ENCODE assay signal across 23 cellular contexts in genomic region chr21:28699591-28700259, GRCh38.
A peak's percentile ranks its signal among the peaks of the same experiment; 100 is the strongest.
DNase-seq lines count a peak whose midpoint lies in the region; ATAC-seq and TF ChIP-seq lines count a peak whose summit lies in the region.
"Had no signal": no experiment of that assay in that cellular context is flagged by ENCODE, and none has a peak within 500 bp of the region (broad histone marks: within the 10 kb centered on the region; RNA-seq: fewer than 3 reads in every experiment).

No MANE protein-coding gene starts in this region.

- no peaks in the 10 kb centered on the region for H3K27me3 ChIP-seq in GM23338 (ENCODE audit: insufficient read depth)
- H3K27me3 ChIP-seq in parathyroid adenoma (ENCODE audit: control insufficient read depth, insufficient read depth, low read length), result no peaks in the 10 kb centered on the region

- H4K20me1 ChIP-seq in GM23338 (replicated peaks; ENCODE audit: insufficient read depth), result no peaks in the 10 kb centered on the region

- no peaks in the 10 kb centered on the region for H3K4me1 ChIP-seq in GM23338 (ENCODE audit: insufficient read depth)
- H3K4me1 ChIP-seq in parathyroid adenoma, result no peaks in the 10 kb centered on the region

- H3K36me3 ChIP-seq in GM23338 (ENCODE audit: insufficient read depth) (no peaks in the 10 kb centered on the region), parathyroid adenoma (ENCODE audit: control insufficient read depth, insufficient read depth, low read length) (no peaks in the 10 kb centered on the region)

- no peaks in the 10 kb centered on the region for H3K4me1 Mint-ChIP-seq in GM23338
- H3K4me1 Mint-ChIP-seq in stimulated activated memory B cell treated with anti-CD40 and anti-IgM and Interleukin-4, amounts not matched to agents 10 μg/mL and 1 μg/mL and 100 μg/mL, for 72 hours, result no peaks in the 10 kb centered on the region
- H3K4me1 Mint-ChIP-seq: neural crest cell had no signal

- peak overlapping the region; percentile 38 for H3K27ac Mint-ChIP-seq in GM23338
- H3K27ac Mint-ChIP-seq in stimulated activated memory B cell treated with anti-CD40 and anti-IgM and Interleukin-4, amounts not matched to agents 10 μg/mL and 1 μg/mL and 100 μg/mL, for 72 hours, result no peak overlapping the region

- H3K36me3 Mint-ChIP-seq in GM23338 (ENCODE audit: low read depth), result no peaks in the 10 kb centered on the region
- no peaks in the 10 kb centered on the region for H3K36me3 Mint-ChIP-seq in stimulated activated memory B cell treated with anti-CD40 and anti-IgM and Interleukin-4, amounts not matched to agents 10 μg/mL and 1 μg/mL and 100 μg/mL, for 72 hours

- H3F3A ChIP-seq in GM23338 (replicated peaks; ENCODE audit: low read depth), result no peaks in the 10 kb centered on the region

- H3K4me3 ChIP-seq in GM23338 (no peak overlapping the region), parathyroid adenoma (ENCODE audit: low read depth, low read length) (no peak overlapping the region)
- H3K4me3 ChIP-seq: coronary artery had no signal

- H3K4me3 Mint-ChIP-seq in GM23338, result no peak overlapping the region
- H3K4me3 Mint-ChIP-seq in stimulated activated memory B cell treated with anti-CD40 and anti-IgM and Interleukin-4, amounts not matched to agents 10 μg/mL and 1 μg/mL and 100 μg/mL, for 72 hours, result no peak overlapping the region
- H3K4me3 Mint-ChIP-seq: immature natural killer cell, neural crest cell had no signal

- no peak for DNase-seq in GM23338 (ENCODE audit: low spot score)
- DNase-seq in OCI-M1 (lab: John Stamatoyannopoulos, UW), result peak; percentile 4
- DNase-seq in NCI-H1105 treated with DMSO at 0.1 percent for 48 hours (lab: John Stamatoyannopoulos, UW), result no peak
- DNase-seq in SW 1271 (lab: John Stamatoyannopoulos, UW), result no peak
- DNase-seq: activated CD4-positive, alpha-beta T cell treated with anti-CD3 and anti-CD28 coated beads for 1 hour; activated T-cell treated with anti-CD3 and anti-CD28 coated beads, Interleukin-2, amount 50 U/mL, for 1 hour; amniotic stem cell; immature natural killer cell; NCI-H1105; NCI-H2107; NCI-H510A treated with DMSO at 0.1 percent for 48 hours; RPMI8226; small intestine; stimulated activated CD4-positive, alpha-beta T cell treated with anti-CD3 and anti-CD28 coated beads, Interleukin-4, amount 100 ng/mL, for 1 hour; stimulated activated naive CD4-positive, alpha-beta T cell treated with Interleukin-2 at 50 U/mL for 16 hours; T1000 had no signal

- H3K9me3 ChIP-seq in parathyroid adenoma (ENCODE audit: control insufficient read depth, low read length), result no peaks in the 10 kb centered on the region

- H3K27ac ChIP-seq in GM23338 (ENCODE audit: low read depth) (no peak overlapping the region), parathyroid adenoma (no peak overlapping the region)
- H3K27ac ChIP-seq: coronary artery had no signal

- ATAC-seq in GM23338 (no peak), esophagus mucosa (peak; percentile 57), HG03342 (IDR thresholded peaks at IDR 0.05; ENCODE audit: unreplicated experiment) (no peak)
- no peak for ATAC-seq in stimulated activated memory B cell treated with anti-CD40 and anti-IgM and Interleukin-4, amounts not matched to agents 10 μg/mL and 1 μg/mL and 100 μg/mL, for 72 hours
- ATAC-seq: SK-N-SH treated with all-trans-retinoic acid at 6 μM for 48 hours had no signal

- no peaks in the 10 kb centered on the region for H3K27me3 Mint-ChIP-seq in GM23338 (ENCODE audit: insufficient read depth, low read depth, poor library complexity)
- H3K27me3 Mint-ChIP-seq in stimulated activated memory B cell treated with anti-CD40 and anti-IgM and Interleukin-4, amounts not matched to agents 10 μg/mL and 1 μg/mL and 100 μg/mL, for 72 hours, result no peaks in the 10 kb centered on the region

- no peak for TF ChIP-seq CTCF in GM23338 (conservative IDR thresholded peaks at IDR 0.05; ENCODE audit: low read depth in 2 of 2)
- TF ChIP-seq CTCF in parathyroid adenoma (IDR thresholded peaks at IDR 0.05), result no peak

- H3K9ac ChIP-seq in parathyroid adenoma, result no peak overlapping the region

- H3K9me3 Mint-ChIP-seq in GM23338, result peaks cover 13% of the 10 kb centered on the region
- H3K9me3 Mint-ChIP-seq in stimulated activated memory B cell treated with anti-CD40 and anti-IgM and Interleukin-4, amounts not matched to agents 10 μg/mL and 1 μg/mL and 100 μg/mL, for 72 hours, result peaks cover 12% of the 10 kb centered on the region

- H3K79me2 ChIP-seq in GM23338 (replicated peaks; ENCODE audit: insufficient read depth) (no peaks in the 10 kb centered on the region), parathyroid adenoma (no peaks in the 10 kb centered on the region)

- H2AFZ ChIP-seq in GM23338, result no peak overlapping the region
- H2AFZ ChIP-seq in parathyroid adenoma, result no peak overlapping the region

- H3K9me2 ChIP-seq in GM23338 (ENCODE audit: insufficient read depth), result 0 out of 2 replicates have a peak, but pooled peaks cover 3% of the 10 kb centered on the region

- no peak overlapping the region for H3K4me2 ChIP-seq in GM23338
- peak overlapping the region; percentile 18 for H3K4me2 ChIP-seq in parathyroid adenoma (ENCODE audit: low read length)

TF ChIP-seq in GM23338, 12 proteins besides CTCF, POLR2A, EP300 and RAD21 (continues in another document):
- TF ChIP-seq REST (IDR thresholded peaks at IDR 0.05; ENCODE audit: unreplicated experiment) (no peak), ETS1 (IDR thresholded peaks at IDR 0.05) (no peak), NANOG (IDR thresholded peaks at IDR 0.05; ENCODE audit: borderline replicate concordance) (no peak)
